14 cellular contexts compared by ENCODE assay signal in the genomic region with DNA sequence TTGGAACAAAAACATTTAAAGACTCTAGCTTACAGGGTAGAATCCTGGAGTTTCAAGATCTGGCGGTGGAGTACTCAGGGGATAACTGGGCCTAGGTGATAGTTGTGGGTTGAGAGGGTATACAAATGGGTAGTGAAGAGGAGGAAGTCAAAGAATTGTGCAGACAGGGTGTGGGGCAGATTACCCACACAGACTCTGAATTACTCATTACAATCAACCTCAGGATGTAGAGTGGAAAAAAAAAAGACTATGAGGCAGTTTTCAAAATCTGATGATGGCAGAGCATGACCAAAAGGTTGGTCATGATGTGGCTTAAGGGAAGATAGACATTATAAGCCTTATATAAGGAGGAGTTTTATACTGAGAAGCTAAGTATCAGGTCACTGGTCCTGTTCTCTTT. TPM values are rescaled to one million over a fixed set of nuclear protein-coding genes. Genes with fewer than 3 reads are reported as not detected.
DNase-seq lines count a peak whose midpoint lies in the region; ATAC-seq lines count a peak whose summit lies in the region.
"Had no signal": no experiment of that assay in that cellular context is flagged by ENCODE, and none has a peak within 500 bp of the region (broad histone marks: within the 10 kb centered on the region; RNA-seq: fewer than 3 reads in every experiment).

No MANE protein-coding gene starts in this region.

- ATAC-seq in activated T-cell treated with anti-CD3 and anti-CD28 coated beads, Interleukin-2, amount 50 U/mL, for 4 hours = peak; percentile 55 to 59
- peak; percentile 74 to 75 for ATAC-seq in stimulated activated naive B cell treated with anti-CD40 and anti-IgM and Interleukin-4, amounts not matched to agents 10 μg/mL and 1 μg/mL and 100 μg/mL, for 72 hours (replicated peaks)
- ATAC-seq: lower lobe of right lung; naive thymus-derived CD4-positive, alpha-beta T cell had no signal

- intact Hi-C loops in activated T-helper 2 cell treated with anti-CD3 and anti-CD28 coated beads, Interferon-gamma antibody, Interleukin-2, Interleukin-4, amounts not matched to agents 10 μg/mL and 5 μg/mL and 100 μg/mL, durations not matched to agents 14 hours and 24 hours and 36 hours (cut with micrococcal nuclease) = loop anchor here (2.0 kb wide), 1 partner anchor 16 kb away; no protein-coding TSS in a partner anchor

- H3K9me3 Mint-ChIP-seq in activated T-cell treated with anti-CD3 and anti-CD28 coated beads, Interleukin-2, amount 50 U/mL, for 4 hours = no peaks in the 10 kb centered on the region
- no peaks in the 10 kb centered on the region for H3K9me3 Mint-ChIP-seq in activated T-helper 2 cell treated with anti-CD3 and anti-CD28 coated beads, Interferon-gamma antibody, Interleukin-2, Interleukin-4, amounts not matched to agents 10 μg/mL and 5 μg/mL and 100 μg/mL, durations not matched to agents 14 hours and 24 hours and 36 hours
- no peaks in the 10 kb centered on the region for H3K9me3 Mint-ChIP-seq in stimulated activated naive B cell treated with anti-CD40 and anti-IgM and Interleukin-4, amounts not matched to agents 10 μg/mL and 1 μg/mL and 100 μg/mL, for 72 hours
- H3K9me3 Mint-ChIP-seq: naive thymus-derived CD4-positive, alpha-beta T cell had no signal

- H3K27ac Mint-ChIP-seq in activated T-helper 2 cell treated with anti-CD3 and anti-CD28 coated beads, Interferon-gamma antibody, Interleukin-2, Interleukin-4, amounts not matched to agents 10 μg/mL and 5 μg/mL and 100 μg/mL, durations not matched to agents 14 hours and 24 hours and 36 hours = peak overlapping the region; percentile 74
- peak overlapping the region; percentile 57 for H3K27ac Mint-ChIP-seq in stimulated activated naive B cell treated with anti-CD40 and anti-IgM and Interleukin-4, amounts not matched to agents 10 μg/mL and 1 μg/mL and 100 μg/mL, for 72 hours

- peaks cover 6% of the 10 kb centered on the region for H3K4me1 Mint-ChIP-seq in activated T-cell treated with anti-CD3 and anti-CD28 coated beads, Interleukin-2, amount 50 U/mL, for 4 hours (ENCODE audit: low read depth)
- H3K4me1 Mint-ChIP-seq in activated T-helper 2 cell treated with anti-CD3 and anti-CD28 coated beads, Interferon-gamma antibody, Interleukin-2, Interleukin-4, amounts not matched to agents 10 μg/mL and 5 μg/mL and 100 μg/mL, durations not matched to agents 14 hours and 24 hours and 36 hours (ENCODE audit: low read depth) = peaks cover 28% of the 10 kb centered on the region
- H3K4me1 Mint-ChIP-seq in stimulated activated naive B cell treated with anti-CD40 and anti-IgM and Interleukin-4, amounts not matched to agents 10 μg/mL and 1 μg/mL and 100 μg/mL, for 72 hours = peaks cover 0 to 2% of the 10 kb centered on the region in 2 donors

- DNase-seq in activated T-cell treated with anti-CD3 and anti-CD28 coated beads, Interleukin-2, amount 50 U/mL, for 4 hours = no peak
- DNase-seq in activated T-cell treated with anti-CD3 and anti-CD28 coated beads for 4 hours (no peak), LHCN-M2 (ENCODE audit: low read depth) (peak; percentile 13), iPS-NIHi7 (ENCODE audit: extremely low spot score) (no peak), DMS53 treated with DMSO at 0.1 percent for 48 hours (lab: John Stamatoyannopoulos, UW; ENCODE audit: unreplicated experiment) (no peak), RPMI8226 (no peak)
- DNase-seq in activated T-helper 2 cell treated with anti-CD3 and anti-CD28 coated beads, Interferon-gamma antibody, Interleukin-2, Interleukin-4, amounts not matched to agents 10 μg/mL and 5 μg/mL and 100 μg/mL, durations not matched to agents 14 hours and 24 hours and 36 hours (ENCODE audit: low spot score) = no peak
- DNase-seq in stimulated activated naive B cell treated with anti-CD40 and anti-IgM and Interleukin-4, amounts not matched to agents 10 μg/mL and 1 μg/mL and 100 μg/mL, for 72 hours = no peak
- DNase-seq: anterior cingulate cortex; lower lobe of right lung; naive thymus-derived CD4-positive, alpha-beta T cell; NCI-H1694 treated with DMSO at 0.1 percent for 48 hours; NCI-H446 treated with DMSO at 0.1 percent for 48 hours had no signal

- H3K36me3 Mint-ChIP-seq in activated T-cell treated with anti-CD3 and anti-CD28 coated beads, Interleukin-2, amount 50 U/mL, for 4 hours (ENCODE audit: insufficient read depth) = peaks cover 42% of the 10 kb centered on the region
- peaks cover 75% of the 10 kb centered on the region for H3K36me3 Mint-ChIP-seq in activated T-helper 2 cell treated with anti-CD3 and anti-CD28 coated beads, Interferon-gamma antibody, Interleukin-2, Interleukin-4, amounts not matched to agents 10 μg/mL and 5 μg/mL and 100 μg/mL, durations not matched to agents 14 hours and 24 hours and 36 hours (ENCODE audit: low read depth)
- peaks cover 26 to 53% of the 10 kb centered on the region in 2 donors for H3K36me3 Mint-ChIP-seq in stimulated activated naive B cell treated with anti-CD40 and anti-IgM and Interleukin-4, amounts not matched to agents 10 μg/mL and 1 μg/mL and 100 μg/mL, for 72 hours

- no peaks in the 10 kb centered on the region for H3K27me3 Mint-ChIP-seq in activated T-cell treated with anti-CD3 and anti-CD28 coated beads, Interleukin-2, amount 50 U/mL, for 4 hours (ENCODE audit: low read depth)
- no peaks in the 10 kb centered on the region for H3K27me3 Mint-ChIP-seq in activated T-helper 2 cell treated with anti-CD3 and anti-CD28 coated beads, Interferon-gamma antibody, Interleukin-2, Interleukin-4, amounts not matched to agents 10 μg/mL and 5 μg/mL and 100 μg/mL, durations not matched to agents 14 hours and 24 hours and 36 hours (ENCODE audit: low read depth)
- no peaks in the 10 kb centered on the region for H3K27me3 Mint-ChIP-seq in stimulated activated naive B cell treated with anti-CD40 and anti-IgM and Interleukin-4, amounts not matched to agents 10 μg/mL and 1 μg/mL and 100 μg/mL, for 72 hours
- H3K27me3 Mint-ChIP-seq: naive thymus-derived CD4-positive, alpha-beta T cell had no signal

- H3K4me3 Mint-ChIP-seq in activated T-cell treated with anti-CD3 and anti-CD28 coated beads, Interleukin-2, amount 50 U/mL, for 4 hours = no peak overlapping the region
- no peak overlapping the region for H3K4me3 Mint-ChIP-seq in activated T-helper 2 cell treated with anti-CD3 and anti-CD28 coated beads, Interferon-gamma antibody, Interleukin-2, Interleukin-4, amounts not matched to agents 10 μg/mL and 5 μg/mL and 100 μg/mL, durations not matched to agents 14 hours and 24 hours and 36 hours (ENCODE audit: low read depth)
- no peak overlapping the region for H3K4me3 Mint-ChIP-seq in stimulated activated naive B cell treated with anti-CD40 and anti-IgM and Interleukin-4, amounts not matched to agents 10 μg/mL and 1 μg/mL and 100 μg/mL, for 72 hours
- H3K4me3 Mint-ChIP-seq: naive thymus-derived CD4-positive, alpha-beta T cell had no signal

RNA-seq across cellular contexts. Expression of a gene that starts 44.1 kb away (rescaled TPM):
- total RNA-seq in activated T-cell treated with anti-CD3 and anti-CD28 coated beads, Interleukin-2, amount 50 U/mL, for 4 hours = not detected
- 3.7 and 4.6 TPM in 2 replicates for total RNA-seq in LHCN-M2 (2014; rRNA removed)
- 1.9 TPM for polyA plus RNA-seq in LHCN-M2 (2012)
- total RNA-seq in activated T-helper 2 cell treated with anti-CD3 and anti-CD28 coated beads, Interferon-gamma antibody, Interleukin-2, Interleukin-4, amounts not matched to agents 10 μg/mL and 5 μg/mL and 100 μg/mL, durations not matched to agents 14 hours and 24 hours and 36 hours = not detected in 2 replicates
- total RNA-seq: endothelial cell of umbilical vein; lower lobe of right lung; naive thymus-derived CD4-positive, alpha-beta T cell had no signal
- polyA plus RNA-seq: endothelial cell of umbilical vein; naive thymus-derived CD4-positive, alpha-beta T cell had no signal

RNA-seq across cellular contexts. Expression of a gene that starts 55.0 kb away (rescaled TPM):
- total RNA-seq in activated T-cell treated with anti-CD3 and anti-CD28 coated beads, Interleukin-2, amount 50 U/mL, for 4 hours = 10 to 100 TPM; 34.2 to 39.8 (median 37.6) TPM
- 39.3 and 42.0 TPM in 2 replicates for total RNA-seq in LHCN-M2 (2014; rRNA removed)
- polyA plus RNA-seq in LHCN-M2 (2012) = 6.0 TPM
- total RNA-seq in activated T-helper 2 cell treated with anti-CD3 and anti-CD28 coated beads, Interferon-gamma antibody, Interleukin-2, Interleukin-4, amounts not matched to agents 10 μg/mL and 5 μg/mL and 100 μg/mL, durations not matched to agents 14 hours and 24 hours and 36 hours = 32.4 and 33.9 TPM in 2 replicates
